Comparison of ENCODE assay signal across 8 cellular contexts in genomic region chr3:49723631-49724551, GRCh38. TPM values are rescaled to one million over a fixed set of nuclear protein-coding genes. Genes with fewer than 3 reads are reported as not detected.
DNase-seq lines count a peak whose midpoint lies in the region; ATAC-seq and TF ChIP-seq lines count a peak whose summit lies in the region.

Gene GMPPB (minus strand): TSS chr3:49723951. CDS start chr3:49723726, 225 bp downstream.

- TF ChIP-seq CTCF in AG04450 (IDR thresholded peaks at IDR 0.05; ENCODE audit: low read depth, low read length) (no peak), VCaP (conservative IDR thresholded peaks at IDR 0.05) (no peak)

- peak within 1 kb of the TSS; percentile 90 to 96 (median 96) for H3K9ac ChIP-seq in skeletal muscle tissue (ENCODE audit: low read depth in 1 of 3, low read length in 3 of 3)

- H3K4me3 ChIP-seq in AG04450 (ENCODE audit: low read depth, low read length) (peak within 1 kb of the TSS; percentile 100), iPS-18c (ENCODE audit: insufficient read depth, low read depth, low read length) (peak within 1 kb of the TSS; percentile 86), skeletal muscle tissue (ENCODE audit: low read length in 3 of 3) (peak within 1 kb of the TSS; percentile 90 to 98 (median 96))

- CTCF ChIA-PET in AG04450 (lab: Charles Lee) = interaction anchor here (1.0 kb wide), 1 partner anchor 79 kb away, joined by 3 read pairs; the partner anchor contains the start of gene INKA1

- in situ Hi-C loops in T47D (cut with HindIII; ENCODE audit: low pct_unique_long_range_greater_than_20kb, low sequenced_read_pairs) = no loop called here

- peaks cover 50 to 53% (median 51%) of the 10 kb centered on the region in 3 donors for H3K36me3 ChIP-seq in skeletal muscle tissue (ENCODE audit: control insufficient read depth in 3 of 3, insufficient read depth in 3 of 3, low read length in 3 of 3)

- H3K27me3 ChIP-seq in AG04450 (ENCODE audit: control insufficient read depth, insufficient read depth, low read length) (no peaks in the 10 kb centered on the region), skeletal muscle tissue (ENCODE audit: control insufficient read depth in 3 of 3, insufficient read depth in 3 of 3, low read length in 3 of 3) (no peaks in the 10 kb centered on the region)

- H3K9me3 ChIP-seq in AG04450 (ENCODE audit: control insufficient read depth, insufficient read depth, low read length) = peaks cover under 1% of the 10 kb centered on the region; the same call in 1 of the 2 replicates
- H3K9me3 ChIP-seq in iPS-18c (ENCODE audit: control insufficient read depth, insufficient read depth, low read length) = no peaks in the 10 kb centered on the region
- no peaks in the 10 kb centered on the region for H3K9me3 ChIP-seq in skeletal muscle tissue (ENCODE audit: control insufficient read depth in 3 of 3, low read length in 3 of 3)

- peak within 1 kb of the TSS; percentile 91 for H3K27ac ChIP-seq in AG04450 (ENCODE audit: low read depth, low read length)
- H3K27ac ChIP-seq in VCaP = peak within 1 kb of the TSS; percentile 93
- H3K27ac ChIP-seq in skeletal muscle tissue (ENCODE audit: low read depth, low read length) = peak within 1 kb of the TSS; percentile 96

- DNase-seq in AG04450 (ENCODE audit: low read depth, low spot score) (peak; percentile 89), NCI-H2227 (lab: John Stamatoyannopoulos, UW; ENCODE audit: unreplicated experiment) (peak; percentile 96), T47D (ENCODE audit: low read depth in 1 of 2, low spot score in 1 of 2) (peak; percentile 96 to 97)

- ATAC-seq in GM18907 (IDR thresholded peaks at IDR 0.05; ENCODE audit: unreplicated experiment) (peak; percentile 72), HG03139 (IDR thresholded peaks at IDR 0.05; ENCODE audit: unreplicated experiment) (peak; percentile 75)

- peaks cover 29 to 65% (median 45%) of the 10 kb centered on the region in 3 donors for H3K4me1 ChIP-seq in skeletal muscle tissue (ENCODE audit: control insufficient read depth in 3 of 3, insufficient read depth in 3 of 3, low read length in 3 of 3)

- POLR2A ChIA-PET in AG04450 (lab: Yijun Ruan, JAX) = interaction anchor here (1.0 to 1.2 kb wide), 2 partner anchors 8 to 82 kb away, joined by 3 to 4 read pairs; no protein-coding TSS in a partner anchor

RNA-seq across cellular contexts. Expression of gene GMPPB, which starts in this region (rescaled TPM):
- 13.9 and 15.7 TPM in 2 replicates for polyA plus RNA-seq in AG04450 (2011; rRNA removed)
- polyA minus RNA-seq in AG04450 (2011; rRNA and poly(A)+ RNA removed) = 17.5 and 23.5 TPM in 2 replicates
- total RNA-seq in skeletal muscle tissue = 9.9 TPM

Comparison
In these comparisons a context has a peak if more than half of its experiments do, and no peak if none do; other contexts are left out.
1. Peak in every context shown above with its lines: DNase-seq, ATAC-seq, H3K4me3 ChIP-seq and H3K27ac ChIP-seq.